Comparison of ENCODE assay signal across 12 cellular contexts in genomic region chr11:105033781-105034180, GRCh38. TPM values are rescaled to one million over a fixed set of nuclear protein-coding genes. Genes with fewer than 3 reads are reported as not detected.
DNase-seq lines count a peak whose midpoint lies in the region; ATAC-seq, FAIRE-seq and TF ChIP-seq lines count a peak whose summit lies in the region.
"Had no signal": no experiment of that assay in that cellular context is flagged by ENCODE, and none has a peak within 500 bp of the region (broad histone marks: within the 10 kb centered on the region; RNA-seq: fewer than 3 reads in every experiment).

No MANE protein-coding gene starts in this region.

- no peaks in the 10 kb centered on the region for H3K9me3 ChIP-seq in sigmoid colon

- TF ChIP-seq CTCF in GM06990 (IDR thresholded peaks at IDR 0.05; ENCODE audit: insufficient read depth, low read length, poor library complexity, severe bottlenecking) (no peak), NB4 (IDR thresholded peaks at IDR 0.05; ENCODE audit: low read depth, low read length) (no peak), dorsolateral prefrontal cortex (IDR thresholded peaks at IDR 0.05 in 54 of 56, conservative IDR thresholded peaks at IDR 0.05 in 2 of 56; ENCODE audit: low read depth in 1 of 56, partially characterized antibody in 56 of 56) (no peak), sigmoid colon (IDR thresholded peaks at IDR 0.05) (no peak)

- H3K4me3 ChIP-seq in GM06990 (replicated peaks; ENCODE audit: low read depth, low read length): peak overlapping the region; percentile 58
- peak overlapping the region; percentile 64 for H3K4me3 ChIP-seq in NB4 (ENCODE audit: low read depth, low read length)
- peak overlapping the region in 35 of 59 donors; percentile 1 to 58 (median 42) for H3K4me3 ChIP-seq in dorsolateral prefrontal cortex
- H3K4me3 ChIP-seq in sigmoid colon: peak overlapping the region in 3 of 4 donors; percentile 36

- intact Hi-C loops in dorsolateral prefrontal cortex (cut with DNase I) (no loop called here), sigmoid colon (cut with DNase I) (no loop called here)

- TF ChIP-seq POLR2A in NB4 (IDR thresholded peaks at IDR 0.05; ENCODE audit: extremely low read depth, insufficient read length) (no peak), sigmoid colon (IDR thresholded peaks at IDR 0.05) (no peak)

- no peak for TF ChIP-seq EP300 in sigmoid colon (IDR thresholded peaks at IDR 0.05)

- FAIRE-seq in HTR-8/SVneo (lab: Jason Lieb, UNC): no peak

- WGBS in sigmoid colon, 2 donors: 79% methylated on average over 1 of the region's 1 CpG

- H3K4me1 ChIP-seq in sigmoid colon: peaks cover 0 to 13% (median 8%) of the 10 kb centered on the region in 4 donors

- peak overlapping the region in 12 of 59 donors; percentile 4 to 80 (median 56) for H3K27ac ChIP-seq in dorsolateral prefrontal cortex
- H3K27ac ChIP-seq in sigmoid colon: peak overlapping the region in 3 of 4 donors; percentile 70 to 74 (median 73)

- H3K36me3 ChIP-seq in GM06990 (ENCODE audit: control insufficient read depth, insufficient read depth, low read length) (peaks cover 2% of the 10 kb centered on the region; the same call in 1 of the 2 replicates), sigmoid colon (peaks cover 0 to 4% (median under 1%) of the 10 kb centered on the region in 4 donors)

- DNase-seq in GM06990 (ENCODE audit: extremely low read depth, insufficient read length) (no peak), NB4 (ENCODE audit: low read depth) (no peak), dorsolateral prefrontal cortex (no peak), sigmoid colon (no peak), HTR-8/SVneo (ENCODE audit: insufficient read length, low spot score) (no peak), dedifferentiated amniotic fluid mesenchymal stem cell (ENCODE audit: extremely low spot score) (no peak), NCI-H2171 (lab: John Stamatoyannopoulos, UW) (no peak)
- DNase-seq: activated CD4-positive, CD25-positive, alpha-beta regulatory T cell treated with anti-CD3 and anti-CD28 coated beads, Interleukin-2, amount 50 U/mL, for 72 hours; NCI-H1694 treated with DMSO at 0.1 percent for 48 hours; RPMI8226 had no signal

- ATAC-seq in HG03097 (IDR thresholded peaks at IDR 0.05; ENCODE audit: low FRiP score, unreplicated experiment): no peak

- H3K27me3 ChIP-seq in GM06990 (replicated peaks; ENCODE audit: control insufficient read depth, insufficient read depth, low read length) (no peaks in the 10 kb centered on the region), dorsolateral prefrontal cortex (no peaks in the 10 kb centered on the region), sigmoid colon (no peaks in the 10 kb centered on the region)

RNA-seq across cellular contexts. Expression of gene CASP1, which starts 1.2 kb away (rescaled TPM):
- total RNA-seq in dorsolateral prefrontal cortex: 10 to 100 TPM in 36 of 120 experiments, 1 to 10 TPM in 84; 1.4 to 37.0 (median 7.5) TPM
- 10 to 100 TPM in 2 of 4 donors, 1 to 10 TPM in 2; 8.3 to 14.3 (median 11.6) TPM for total RNA-seq in sigmoid colon
- 100 to 1,000 TPM in 1 of 3 donors, 10 to 100 TPM in 2; 35.4 to 192 (median 43.2) TPM for polyA plus RNA-seq in sigmoid colon

RNA-seq across cellular contexts. Expression of gene CASP5, which starts 10.8 kb away (rescaled TPM):
- total RNA-seq in dorsolateral prefrontal cortex (1 to 10 TPM in 7 of 120 experiments, under 1 TPM in 19, not detected in 94; 0.33 to 1.6 (median 0.66) TPM), sigmoid colon (not detected)
- polyA plus RNA-seq in sigmoid colon: 10 to 100 TPM; 25.4 to 43.3 (median 31.8) TPM
- total RNA-seq: temporal lobe had no signal

RNA-seq across cellular contexts. Expression of gene CARD16, which starts 11.4 kb away (rescaled TPM):
- total RNA-seq in dorsolateral prefrontal cortex (10 to 100 TPM in 3 of 120 experiments, 1 to 10 TPM in 111, under 1 TPM in 1, not detected in 5; 0.89 to 13.4 (median 3.5) TPM), sigmoid colon (10 to 100 TPM in 1 of 4 donors, 1 to 10 TPM in 3; 1.1 to 11.6 (median 4.9) TPM)
- polyA plus RNA-seq in sigmoid colon: 100 to 1,000 TPM in 2 of 3 donors, 10 to 100 TPM in 1; 63.7 to 119 (median 116) TPM
- total RNA-seq: temporal lobe had no signal
